In genomic region chr16:11198375-11198774, GRCh38 we compare ENCODE assay signal across 1 cellular context.
TF ChIP-seq lines count a peak whose summit lies in the region.

No MANE protein-coding gene starts in this region.

TF ChIP-seq in IMR-90, 13 proteins besides CTCF, POLR2A, EP300 and RAD21:
- TF ChIP-seq SMC3 (IDR thresholded peaks at IDR 0.05; ENCODE audit: low read depth, low read length) = no peak
- TF ChIP-seq MXI1 (IDR thresholded peaks at IDR 0.05; ENCODE audit: borderline replicate concordance, low read depth, low read length) = no peak
- TF ChIP-seq MAZ (IDR thresholded peaks at IDR 0.05; ENCODE audit: borderline replicate concordance, low read depth, low read length) = no peak
- no peak for TF ChIP-seq BHLHE40 (IDR thresholded peaks at IDR 0.05; ENCODE audit: low read depth, low read length)
- TF ChIP-seq NFE2L2 (IDR thresholded peaks at IDR 0.05; ENCODE audit: low read depth, low read length) = no peak
- TF ChIP-seq RFX5 (IDR thresholded peaks at IDR 0.05; ENCODE audit: low read depth, low read length) = no peak
- no peak for TF ChIP-seq FOS (IDR thresholded peaks at IDR 0.05; ENCODE audit: low read depth, low read length)
- TF ChIP-seq CEBPB (IDR thresholded peaks at IDR 0.05; ENCODE audit: low read depth, low read length) = no peak
- TF ChIP-seq CHD1 (IDR thresholded peaks at IDR 0.05; ENCODE audit: low read depth, low read length) = no peak
- no peak for TF ChIP-seq ELK1 (IDR thresholded peaks at IDR 0.05; ENCODE audit: borderline replicate concordance, low read depth, low read length)
- TF ChIP-seq MAFK (IDR thresholded peaks at IDR 0.05; ENCODE audit: low read depth, low read length) = no peak
- TF ChIP-seq USF2 (IDR thresholded peaks at IDR 0.05; ENCODE audit: low read depth, low read length) = no peak
- no peak for TF ChIP-seq RCOR1 (IDR thresholded peaks at IDR 0.05; ENCODE audit: insufficient replicate concordance, low read length)
